In genomic region chr13:110236431-110236830, GRCh38 we compare ENCODE assay signal across 1 cellular context.
TF ChIP-seq lines count a peak whose summit lies in the region.

No MANE protein-coding gene starts in this region.

TF ChIP-seq in WTC11, 78 proteins besides CTCF, POLR2A, EP300 and RAD21 (continued from another document):
- TF ChIP-seq FOXP4 (CRISPR knock-in tag; IDR thresholded peaks at IDR 0.05) (no peak), SMAD3 (CRISPR knock-in tag; IDR thresholded peaks at IDR 0.05; ENCODE audit: borderline replicate concordance) (no peak)
TF ChIP-seq in WTC11: peak in this region for 0.
